Comparison of ENCODE assay signal across 1 cellular context in the genomic region with DNA sequence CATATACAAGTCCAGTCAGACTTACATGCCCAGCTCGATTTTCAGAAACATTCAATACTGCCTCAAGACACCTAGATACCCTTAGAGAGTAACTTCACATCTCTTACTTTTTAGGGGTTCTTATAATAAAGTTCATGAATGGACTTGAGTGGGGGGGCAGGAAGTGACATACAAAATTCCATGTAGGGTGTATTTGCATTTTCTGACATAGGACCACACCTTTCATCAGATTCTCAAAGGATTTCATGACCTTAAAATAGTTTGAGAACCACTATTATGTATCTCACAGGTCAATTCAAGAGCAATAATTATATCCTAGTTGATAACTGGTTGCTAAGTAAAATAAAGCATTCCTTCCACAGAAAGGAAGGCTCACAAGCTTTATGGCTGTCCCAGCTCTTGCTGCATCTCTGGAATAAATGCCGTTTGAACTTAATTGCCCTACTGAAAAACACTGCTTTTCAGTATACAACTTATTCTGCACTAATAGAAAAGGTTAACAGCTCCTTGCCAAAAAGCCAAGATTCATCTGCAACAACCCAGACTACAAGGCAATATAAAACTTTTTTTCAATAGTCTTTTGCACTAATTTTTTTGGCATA.
TF ChIP-seq lines count a peak whose summit lies in the region.

No MANE protein-coding gene starts in this region.

TF ChIP-seq in GM12878, 131 proteins besides CTCF, POLR2A, EP300 and RAD21 (continued from another document and continues in another):
- TF ChIP-seq, protein P1, sequence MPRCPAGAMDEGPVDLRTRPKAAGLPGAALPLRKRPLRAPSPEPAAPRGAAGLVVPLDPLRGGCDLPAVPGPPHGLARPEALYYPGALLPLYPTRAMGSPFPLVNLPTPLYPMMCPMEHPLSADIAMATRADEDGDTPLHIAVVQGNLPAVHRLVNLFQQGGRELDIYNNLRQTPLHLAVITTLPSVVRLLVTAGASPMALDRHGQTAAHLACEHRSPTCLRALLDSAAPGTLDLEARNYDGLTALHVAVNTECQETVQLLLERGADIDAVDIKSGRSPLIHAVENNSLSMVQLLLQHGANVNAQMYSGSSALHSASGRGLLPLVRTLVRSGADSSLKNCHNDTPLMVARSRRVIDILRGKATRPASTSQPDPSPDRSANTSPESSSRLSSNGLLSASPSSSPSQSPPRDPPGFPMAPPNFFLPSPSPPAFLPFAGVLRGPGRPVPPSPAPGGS (IDR thresholded peaks at IDR 0.05; ENCODE audit: borderline replicate concordance, insufficient read depth, low read depth, low read length, poor library complexity, severe bottlenecking), result no peak
- no peak for TF ChIP-seq CBFB (IDR thresholded peaks at IDR 0.05; ENCODE audit: low read depth)
- TF ChIP-seq ZNF622 (IDR thresholded peaks at IDR 0.05), result no peak
- no peak for TF ChIP-seq KAT2A (conservative IDR thresholded peaks at IDR 0.05; ENCODE audit: control insufficient read depth, low read depth, low read length)
- TF ChIP-seq, protein P2, sequence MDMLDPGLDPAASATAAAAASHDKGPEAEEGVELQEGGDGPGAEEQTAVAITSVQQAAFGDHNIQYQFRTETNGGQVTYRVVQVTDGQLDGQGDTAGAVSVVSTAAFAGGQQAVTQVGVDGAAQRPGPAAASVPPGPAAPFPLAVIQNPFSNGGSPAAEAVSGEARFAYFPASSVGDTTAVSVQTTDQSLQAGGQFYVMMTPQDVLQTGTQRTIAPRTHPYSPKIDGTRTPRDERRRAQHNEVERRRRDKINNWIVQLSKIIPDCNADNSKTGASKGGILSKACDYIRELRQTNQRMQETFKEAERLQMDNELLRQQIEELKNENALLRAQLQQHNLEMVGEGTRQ (IDR thresholded peaks at IDR 0.05; ENCODE audit: borderline replicate concordance, low read depth, low read length), result no peak
- TF ChIP-seq CHD2 (IDR thresholded peaks at IDR 0.05; ENCODE audit: borderline replicate concordance, low read depth, low read length), result no peak
- no peak for TF ChIP-seq SUZ12 (IDR thresholded peaks at IDR 0.05; ENCODE audit: unreplicated experiment)
- no peak for TF ChIP-seq JUND (IDR thresholded peaks at IDR 0.05; ENCODE audit: low read depth, low read length)
- TF ChIP-seq, protein P3, sequence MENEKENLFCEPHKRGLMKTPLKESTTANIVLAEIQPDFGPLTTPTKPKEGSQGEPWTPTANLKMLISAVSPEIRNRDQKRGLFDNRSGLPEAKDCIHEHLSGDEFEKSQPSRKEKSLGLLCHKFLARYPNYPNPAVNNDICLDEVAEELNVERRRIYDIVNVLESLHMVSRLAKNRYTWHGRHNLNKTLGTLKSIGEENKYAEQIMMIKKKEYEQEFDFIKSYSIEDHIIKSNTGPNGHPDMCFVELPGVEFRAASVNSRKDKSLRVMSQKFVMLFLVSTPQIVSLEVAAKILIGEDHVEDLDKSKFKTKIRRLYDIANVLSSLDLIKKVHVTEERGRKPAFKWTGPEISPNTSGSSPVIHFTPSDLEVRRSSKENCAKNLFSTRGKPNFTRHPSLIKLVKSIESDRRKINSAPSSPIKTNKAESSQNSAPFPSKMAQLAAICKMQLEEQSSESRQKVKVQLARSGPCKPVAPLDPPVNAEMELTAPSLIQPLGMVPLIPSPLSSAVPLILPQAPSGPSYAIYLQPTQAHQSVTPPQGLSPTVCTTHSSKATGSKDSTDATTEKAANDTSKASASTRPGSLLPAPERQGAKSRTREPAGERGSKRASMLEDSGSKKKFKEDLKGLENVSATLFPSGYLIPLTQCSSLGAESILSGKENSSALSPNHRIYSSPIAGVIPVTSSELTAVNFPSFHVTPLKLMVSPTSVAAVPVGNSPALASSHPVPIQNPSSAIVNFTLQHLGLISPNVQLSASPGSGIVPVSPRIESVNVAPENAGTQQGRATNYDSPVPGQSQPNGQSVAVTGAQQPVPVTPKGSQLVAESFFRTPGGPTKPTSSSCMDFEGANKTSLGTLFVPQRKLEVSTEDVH (IDR thresholded peaks at IDR 0.05; ENCODE audit: low read depth, partially characterized antibody), result peak; percentile 3
- TF ChIP-seq RCOR1 (conservative IDR thresholded peaks at IDR 0.05; ENCODE audit: low read depth, low read length), result no peak
- TF ChIP-seq TARDBP (IDR thresholded peaks at IDR 0.05; ENCODE audit: borderline replicate concordance), result no peak
- no peak for TF ChIP-seq CHD4 (IDR thresholded peaks at IDR 0.05)
- no peak for TF ChIP-seq HCFC1 (IDR thresholded peaks at IDR 0.05; ENCODE audit: low read length)
- TF ChIP-seq POLR2AphosphoS5 (IDR thresholded peaks at IDR 0.05; ENCODE audit: low read length), result 0 out of 2 replicates have a peak, but pooled peaks have one; percentile 41
- TF ChIP-seq, protein P4, sequence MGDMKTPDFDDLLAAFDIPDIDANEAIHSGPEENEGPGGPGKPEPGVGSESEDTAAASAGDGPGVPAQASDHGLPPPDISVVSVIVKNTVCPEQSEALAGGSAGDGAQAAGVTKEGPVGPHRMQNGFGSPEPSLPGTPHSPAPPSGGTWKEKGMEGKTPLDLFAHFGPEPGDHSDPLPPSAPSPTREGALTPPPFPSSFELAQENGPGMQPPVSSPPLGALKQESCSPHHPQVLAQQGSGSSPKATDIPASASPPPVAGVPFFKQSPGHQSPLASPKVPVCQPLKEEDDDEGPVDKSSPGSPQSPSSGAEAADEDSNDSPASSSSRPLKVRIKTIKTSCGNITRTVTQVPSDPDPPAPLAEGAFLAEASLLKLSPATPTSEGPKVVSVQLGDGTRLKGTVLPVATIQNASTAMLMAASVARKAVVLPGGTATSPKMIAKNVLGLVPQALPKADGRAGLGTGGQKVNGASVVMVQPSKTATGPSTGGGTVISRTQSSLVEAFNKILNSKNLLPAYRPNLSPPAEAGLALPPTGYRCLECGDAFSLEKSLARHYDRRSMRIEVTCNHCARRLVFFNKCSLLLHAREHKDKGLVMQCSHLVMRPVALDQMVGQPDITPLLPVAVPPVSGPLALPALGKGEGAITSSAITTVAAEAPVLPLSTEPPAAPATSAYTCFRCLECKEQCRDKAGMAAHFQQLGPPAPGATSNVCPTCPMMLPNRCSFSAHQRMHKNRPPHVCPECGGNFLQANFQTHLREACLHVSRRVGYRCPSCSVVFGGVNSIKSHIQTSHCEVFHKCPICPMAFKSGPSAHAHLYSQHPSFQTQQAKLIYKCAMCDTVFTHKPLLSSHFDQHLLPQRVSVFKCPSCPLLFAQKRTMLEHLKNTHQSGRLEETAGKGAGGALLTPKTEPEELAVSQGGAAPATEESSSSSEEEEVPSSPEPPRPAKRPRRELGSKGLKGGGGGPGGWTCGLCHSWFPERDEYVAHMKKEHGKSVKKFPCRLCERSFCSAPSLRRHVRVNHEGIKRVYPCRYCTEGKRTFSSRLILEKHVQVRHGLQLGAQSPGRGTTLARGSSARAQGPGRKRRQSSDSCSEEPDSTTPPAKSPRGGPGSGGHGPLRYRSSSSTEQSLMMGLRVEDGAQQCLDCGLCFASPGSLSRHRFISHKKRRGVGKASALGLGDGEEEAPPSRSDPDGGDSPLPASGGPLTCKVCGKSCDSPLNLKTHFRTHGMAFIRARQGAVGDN (IDR thresholded peaks at IDR 0.05), result no peak
- TF ChIP-seq, protein P5, sequence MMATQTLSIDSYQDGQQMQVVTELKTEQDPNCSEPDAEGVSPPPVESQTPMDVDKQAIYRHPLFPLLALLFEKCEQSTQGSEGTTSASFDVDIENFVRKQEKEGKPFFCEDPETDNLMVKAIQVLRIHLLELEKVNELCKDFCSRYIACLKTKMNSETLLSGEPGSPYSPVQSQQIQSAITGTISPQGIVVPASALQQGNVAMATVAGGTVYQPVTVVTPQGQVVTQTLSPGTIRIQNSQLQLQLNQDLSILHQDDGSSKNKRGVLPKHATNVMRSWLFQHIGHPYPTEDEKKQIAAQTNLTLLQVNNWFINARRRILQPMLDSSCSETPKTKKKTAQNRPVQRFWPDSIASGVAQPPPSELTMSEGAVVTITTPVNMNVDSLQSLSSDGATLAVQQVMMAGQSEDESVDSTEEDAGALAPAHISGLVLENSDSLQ (IDR thresholded peaks at IDR 0.05), result no peak
- 0 out of 4 replicates have a peak, but pooled peaks of 1 of the 2 experiments have one; percentile 52 for TF ChIP-seq SRF (IDR thresholded peaks at IDR 0.05; ENCODE audit: low read depth in 2 of 2, low read length in 2 of 2)
- TF ChIP-seq ASH2L (IDR thresholded peaks at IDR 0.05; ENCODE audit: borderline replicate concordance, low read depth), result no peak
- TF ChIP-seq SMARCA5 (IDR thresholded peaks at IDR 0.05), result no peak
- TF ChIP-seq, protein P6, sequence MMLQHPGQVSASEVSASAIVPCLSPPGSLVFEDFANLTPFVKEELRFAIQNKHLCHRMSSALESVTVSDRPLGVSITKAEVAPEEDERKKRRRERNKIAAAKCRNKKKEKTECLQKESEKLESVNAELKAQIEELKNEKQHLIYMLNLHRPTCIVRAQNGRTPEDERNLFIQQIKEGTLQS (IDR thresholded peaks at IDR 0.05; ENCODE audit: borderline replicate concordance, extremely low read depth, low read depth, low read length), result no peak
- no peak for TF ChIP-seq TCF3 (IDR thresholded peaks at IDR 0.05; ENCODE audit: borderline replicate concordance, insufficient read depth, low read depth, low read length)
- no peak for TF ChIP-seq SIN3A (IDR thresholded peaks at IDR 0.05; ENCODE audit: low read depth, low read length)
- TF ChIP-seq YBX1 (IDR thresholded peaks at IDR 0.05), result no peak
- TF ChIP-seq NFYA (IDR thresholded peaks at IDR 0.05; ENCODE audit: borderline replicate concordance, low read depth, low read length), result no peak
- TF ChIP-seq TAF1 (IDR thresholded peaks at IDR 0.05; ENCODE audit: borderline replicate concordance, low read depth, low read length), result no peak
- no peak for TF ChIP-seq NR2C1 (IDR thresholded peaks at IDR 0.05)
- TF ChIP-seq TCF12 (IDR thresholded peaks at IDR 0.05; ENCODE audit: low read depth, low read length), result no peak
- no peak for TF ChIP-seq SREBF2 (IDR thresholded peaks at IDR 0.05; ENCODE audit: low read length)
- TF ChIP-seq, protein P7, sequence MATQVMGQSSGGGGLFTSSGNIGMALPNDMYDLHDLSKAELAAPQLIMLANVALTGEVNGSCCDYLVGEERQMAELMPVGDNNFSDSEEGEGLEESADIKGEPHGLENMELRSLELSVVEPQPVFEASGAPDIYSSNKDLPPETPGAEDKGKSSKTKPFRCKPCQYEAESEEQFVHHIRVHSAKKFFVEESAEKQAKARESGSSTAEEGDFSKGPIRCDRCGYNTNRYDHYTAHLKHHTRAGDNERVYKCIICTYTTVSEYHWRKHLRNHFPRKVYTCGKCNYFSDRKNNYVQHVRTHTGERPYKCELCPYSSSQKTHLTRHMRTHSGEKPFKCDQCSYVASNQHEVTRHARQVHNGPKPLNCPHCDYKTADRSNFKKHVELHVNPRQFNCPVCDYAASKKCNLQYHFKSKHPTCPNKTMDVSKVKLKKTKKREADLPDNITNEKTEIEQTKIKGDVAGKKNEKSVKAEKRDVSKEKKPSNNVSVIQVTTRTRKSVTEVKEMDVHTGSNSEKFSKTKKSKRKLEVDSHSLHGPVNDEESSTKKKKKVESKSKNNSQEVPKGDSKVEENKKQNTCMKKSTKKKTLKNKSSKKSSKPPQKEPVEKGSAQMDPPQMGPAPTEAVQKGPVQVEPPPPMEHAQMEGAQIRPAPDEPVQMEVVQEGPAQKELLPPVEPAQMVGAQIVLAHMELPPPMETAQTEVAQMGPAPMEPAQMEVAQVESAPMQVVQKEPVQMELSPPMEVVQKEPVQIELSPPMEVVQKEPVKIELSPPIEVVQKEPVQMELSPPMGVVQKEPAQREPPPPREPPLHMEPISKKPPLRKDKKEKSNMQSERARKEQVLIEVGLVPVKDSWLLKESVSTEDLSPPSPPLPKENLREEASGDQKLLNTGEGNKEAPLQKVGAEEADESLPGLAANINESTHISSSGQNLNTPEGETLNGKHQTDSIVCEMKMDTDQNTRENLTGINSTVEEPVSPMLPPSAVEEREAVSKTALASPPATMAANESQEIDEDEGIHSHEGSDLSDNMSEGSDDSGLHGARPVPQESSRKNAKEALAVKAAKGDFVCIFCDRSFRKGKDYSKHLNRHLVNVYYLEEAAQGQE (IDR thresholded peaks at IDR 0.05; ENCODE audit: low read depth, low read length), result no peak
- no peak for TF ChIP-seq MEF2A (IDR thresholded peaks at IDR 0.05; ENCODE audit: insufficient read depth, low read depth, low read length)
- TF ChIP-seq NR2C2 (IDR thresholded peaks at IDR 0.05; ENCODE audit: borderline replicate concordance, control insufficient read depth, insufficient read length, low read depth), result no peak
- no peak for TF ChIP-seq RAD51 (IDR thresholded peaks at IDR 0.05)
- no peak for TF ChIP-seq ESRRA (IDR thresholded peaks at IDR 0.05; ENCODE audit: low read length)
- TF ChIP-seq, protein P8, sequence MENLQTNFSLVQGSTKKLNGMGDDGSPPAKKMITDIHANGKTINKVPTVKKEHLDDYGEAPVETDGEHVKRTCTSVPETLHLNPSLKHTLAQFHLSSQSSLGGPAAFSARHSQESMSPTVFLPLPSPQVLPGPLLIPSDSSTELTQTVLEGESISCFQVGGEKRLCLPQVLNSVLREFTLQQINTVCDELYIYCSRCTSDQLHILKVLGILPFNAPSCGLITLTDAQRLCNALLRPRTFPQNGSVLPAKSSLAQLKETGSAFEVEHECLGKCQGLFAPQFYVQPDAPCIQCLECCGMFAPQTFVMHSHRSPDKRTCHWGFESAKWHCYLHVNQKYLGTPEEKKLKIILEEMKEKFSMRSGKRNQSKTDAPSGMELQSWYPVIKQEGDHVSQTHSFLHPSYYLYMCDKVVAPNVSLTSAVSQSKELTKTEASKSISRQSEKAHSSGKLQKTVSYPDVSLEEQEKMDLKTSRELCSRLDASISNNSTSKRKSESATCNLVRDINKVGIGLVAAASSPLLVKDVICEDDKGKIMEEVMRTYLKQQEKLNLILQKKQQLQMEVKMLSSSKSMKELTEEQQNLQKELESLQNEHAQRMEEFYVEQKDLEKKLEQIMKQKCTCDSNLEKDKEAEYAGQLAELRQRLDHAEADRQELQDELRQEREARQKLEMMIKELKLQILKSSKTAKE (IDR thresholded peaks at IDR 0.05; ENCODE audit: low read depth, poor library complexity, severe bottlenecking), result no peak
- TF ChIP-seq SMAD1 (IDR thresholded peaks at IDR 0.05; ENCODE audit: low read depth, partially characterized antibody), result no peak
- TF ChIP-seq MEF2B (IDR thresholded peaks at IDR 0.05; ENCODE audit: partially characterized antibody, poor library complexity, severe bottlenecking), result peak; percentile 1
- no peak for TF ChIP-seq POU2F2 (IDR thresholded peaks at IDR 0.05; ENCODE audit: borderline replicate concordance, low read depth, low read length)
- no peak for TF ChIP-seq TBL1XR1 (IDR thresholded peaks at IDR 0.05; ENCODE audit: low read depth, low read length)
- no peak for TF ChIP-seq ZNF217 (IDR thresholded peaks at IDR 0.05)
